ENCODE assay signal across 10 cellular contexts in the genomic region with DNA sequence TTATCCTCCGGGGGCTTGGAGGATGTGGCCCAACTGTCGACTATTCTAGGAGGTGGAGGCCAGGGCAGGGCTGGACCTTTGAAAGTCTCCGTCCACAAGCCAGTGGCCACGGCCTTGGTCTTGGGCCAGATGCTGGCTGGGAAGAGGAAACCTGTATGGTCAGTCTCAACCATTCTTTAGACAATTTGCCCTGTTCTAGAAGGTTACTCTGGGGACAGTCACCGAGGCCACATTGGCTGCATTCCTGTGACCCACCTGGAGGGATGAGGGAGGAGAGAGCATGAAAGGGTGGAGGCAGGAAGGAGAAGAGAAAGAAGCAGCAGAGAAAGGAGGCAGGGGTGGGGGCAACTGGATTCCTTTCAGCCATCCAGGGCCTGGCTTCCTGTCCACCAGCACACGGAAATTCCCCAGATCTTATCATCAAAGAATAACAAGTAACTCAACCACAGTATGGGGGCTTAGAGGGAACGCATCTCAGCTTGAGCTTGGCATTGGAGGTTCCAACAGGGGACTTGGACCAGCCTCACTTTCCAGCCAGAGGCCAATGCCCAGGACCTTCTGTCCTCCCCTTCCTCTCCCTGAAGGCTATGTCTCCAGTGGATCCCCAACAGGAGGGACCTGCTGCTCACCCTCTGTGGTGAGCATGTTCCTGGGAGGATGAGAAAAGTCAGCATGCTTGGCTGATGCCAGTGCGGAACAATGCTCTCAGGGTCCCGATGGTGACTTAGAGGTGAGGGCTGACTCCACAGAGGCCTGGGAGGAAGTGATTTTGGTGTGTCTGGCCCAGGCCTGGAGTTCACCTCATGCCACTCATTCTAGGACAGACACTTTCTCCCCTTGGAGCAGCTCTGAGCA. TPM values are rescaled to one million over a fixed set of nuclear protein-coding genes. Genes with fewer than 3 reads are reported as not detected.
DNase-seq lines count a peak whose midpoint lies in the region; ATAC-seq and TF ChIP-seq lines count a peak whose summit lies in the region.
"Had no signal": no experiment of that assay in that cellular context is flagged by ENCODE, and none has a peak within 500 bp of the region (broad histone marks: within the 10 kb centered on the region; RNA-seq: fewer than 3 reads in every experiment).

No MANE protein-coding gene starts in this region.

- peaks cover 16% of the 10 kb centered on the region for H3K4me1 Mint-ChIP-seq in T-helper 2 cell treated with Interferon-gamma antibody and Interleukin-4, amounts not matched to agents 5 μg/mL and 100 μg/mL, for 36 hours (ENCODE audit: low read depth)

- H2BK5ac ChIP-seq in trophoblast cell (ENCODE audit: low read depth, low read length, poor library complexity), result peak overlapping the region; percentile 63

- H3K4ac ChIP-seq in trophoblast cell (ENCODE audit: low read depth, low read length), result no peak overlapping the region

- H3K27me3 Mint-ChIP-seq in T-helper 2 cell treated with Interferon-gamma antibody and Interleukin-4, amounts not matched to agents 5 μg/mL and 100 μg/mL, for 36 hours (ENCODE audit: low read depth), result no peaks in the 10 kb centered on the region

- no peak for TF ChIP-seq EP300 in gastroesophageal sphincter (IDR thresholded peaks at IDR 0.05)

- H3K27ac ChIP-seq in gastroesophageal sphincter (peak overlapping the region in 3 of 4 donors; percentile 21 to 60 (median 34)), trophoblast cell (ENCODE audit: low read depth, low read length) (peak overlapping the region; percentile 63)
- H3K27ac ChIP-seq: KMS-11 had no signal

- ATAC-seq in gastroesophageal sphincter (peak; percentile 17), GM21360 (IDR thresholded peaks at IDR 0.05; ENCODE audit: unreplicated experiment) (no peak), HG02571 (IDR thresholded peaks at IDR 0.05; ENCODE audit: unreplicated experiment) (no peak)

- DNase-seq in GM03348 (ENCODE audit: low spot score), result peak; percentile 49
- no peak for DNase-seq in T-helper 2 cell treated with Interferon-gamma antibody and Interleukin-4, amounts not matched to agents 5 μg/mL and 100 μg/mL, for 36 hours (ENCODE audit: low spot score)
- peak; percentile 50 to 78 for DNase-seq in trophoblast cell
- no peak for DNase-seq in DMS53 (lab: John Stamatoyannopoulos, UW)
- DNase-seq in activated CD4-positive, alpha-beta T cell treated with anti-CD3 and anti-CD28 coated beads, Interleukin-2, amount 50 U/mL, for 1 hour, result no peak

- no peak overlapping the region for H3K23ac ChIP-seq in trophoblast cell (ENCODE audit: low read length)

- no peak overlapping the region for H4K12ac ChIP-seq in trophoblast cell (ENCODE audit: low read depth, low read length)

- peaks cover 25% of the 10 kb centered on the region for H3K79me1 ChIP-seq in trophoblast cell (ENCODE audit: low read length)

- H4K8ac ChIP-seq in trophoblast cell (ENCODE audit: low read depth, low read length), result no peak overlapping the region

- H2BK12ac ChIP-seq in trophoblast cell (ENCODE audit: low read length), result peak overlapping the region; percentile 38

- H3K9ac ChIP-seq in trophoblast cell (ENCODE audit: low read length), result no peak overlapping the region
- H3K9ac ChIP-seq: KMS-11 had no signal

- H3K14ac ChIP-seq in trophoblast cell (ENCODE audit: low read length), result peak overlapping the region; percentile 63

- H2BK120ac ChIP-seq in trophoblast cell (ENCODE audit: insufficient read depth, low read length, poor library complexity), result peak overlapping the region; percentile 39

- no peaks in the 10 kb centered on the region for H3K36me3 Mint-ChIP-seq in T-helper 2 cell treated with Interferon-gamma antibody and Interleukin-4, amounts not matched to agents 5 μg/mL and 100 μg/mL, for 36 hours (ENCODE audit: low read depth)

- H3K9me3 ChIP-seq in gastroesophageal sphincter, result no peaks in the 10 kb centered on the region
- peaks cover 7% of the 10 kb centered on the region for H3K9me3 ChIP-seq in trophoblast cell (ENCODE audit: insufficient read depth, low read depth, low read length)

- no peak for TF ChIP-seq POLR2A in gastroesophageal sphincter (IDR thresholded peaks at IDR 0.05)

- no peaks in the 10 kb centered on the region for H3K27me3 ChIP-seq in gastroesophageal sphincter
- H3K27me3 ChIP-seq in trophoblast cell (ENCODE audit: insufficient read depth, low read length), result no peaks in the 10 kb centered on the region

- H3K4me3 ChIP-seq in gastroesophageal sphincter, result no peak overlapping the region
- H3K4me3 ChIP-seq in trophoblast cell (ENCODE audit: low read depth, low read length), result no peak overlapping the region

- peak overlapping the region; percentile 76 for H4K91ac ChIP-seq in trophoblast cell (ENCODE audit: low read depth, low read length)

- no peak overlapping the region for H2AFZ ChIP-seq in trophoblast cell (ENCODE audit: insufficient read depth, low read length, poor library complexity)

- H3K18ac ChIP-seq in trophoblast cell (ENCODE audit: low read length), result peak overlapping the region; percentile 44

- no peaks in the 10 kb centered on the region for H3K9me3 Mint-ChIP-seq in T-helper 2 cell treated with Interferon-gamma antibody and Interleukin-4, amounts not matched to agents 5 μg/mL and 100 μg/mL, for 36 hours
- H3K9me3 Mint-ChIP-seq: dendritic cell treated with granulocyte-macrophage colony-stimulating factor and Interleukin-4, amounts not matched to agents 40 ng/mL and 50 ng/mL, for 4 days had no signal

- WGBS in gastroesophageal sphincter (ENCODE audit: low coverage in 1 of 2), 2 donors, result 43 to 74% methylated on average over 2 to 9 of the region's 9 CpGs
- no CpG with 5 or more reads among the region's 9 CpGs for WGBS in trophoblast cell (ENCODE audit: extremely low coverage, insufficient coverage, insufficient read length)

- H3K4me1 ChIP-seq in gastroesophageal sphincter (peaks cover 0 to 16% (median 0%) of the 10 kb centered on the region in 3 donors), trophoblast cell (ENCODE audit: control insufficient read depth in 1 of 2, insufficient read depth in 2 of 2, low read length in 2 of 2) (peaks cover 32 to 36% of the 10 kb centered on the region in 2 experiments)

- peak overlapping the region; percentile 66 for H3K4me3 Mint-ChIP-seq in T-helper 2 cell treated with Interferon-gamma antibody and Interleukin-4, amounts not matched to agents 5 μg/mL and 100 μg/mL, for 36 hours
- H3K4me3 Mint-ChIP-seq: dendritic cell treated with granulocyte-macrophage colony-stimulating factor and Interleukin-4, amounts not matched to agents 40 ng/mL and 50 ng/mL, for 4 days had no signal

- no peak for TF ChIP-seq CTCF in gastroesophageal sphincter (IDR thresholded peaks at IDR 0.05)

- peak overlapping the region; percentile 59 for H2AK5ac ChIP-seq in trophoblast cell (ENCODE audit: low read length)

- H3K36me3 ChIP-seq in gastroesophageal sphincter (peaks cover 0 to 94% of the 10 kb centered on the region in 2 donors), trophoblast cell (ENCODE audit: control insufficient read depth in 1 of 2, insufficient read depth in 2 of 2, low read length in 2 of 2) (peaks cover 60 to 74% of the 10 kb centered on the region in 2 experiments)

- no peaks in the 10 kb centered on the region for H3K79me2 ChIP-seq in trophoblast cell (ENCODE audit: control insufficient read depth, insufficient read depth, low read length, poor library complexity)

- no peak overlapping the region for H3K27ac Mint-ChIP-seq in T-helper 2 cell treated with Interferon-gamma antibody and Interleukin-4, amounts not matched to agents 5 μg/mL and 100 μg/mL, for 36 hours
- H3K27ac Mint-ChIP-seq: dendritic cell treated with granulocyte-macrophage colony-stimulating factor and Interleukin-4, amounts not matched to agents 40 ng/mL and 50 ng/mL, for 4 days had no signal

- H3K4me2 ChIP-seq in trophoblast cell (ENCODE audit: low read length), result no peak overlapping the region
- H3K4me2 ChIP-seq: KMS-11 had no signal

RNA-seq across cellular contexts. Expression of a gene that starts 30.4 kb away (rescaled TPM):
- total RNA-seq in gastroesophageal sphincter, result 100 to 1,000 TPM; 163 to 385 (median 188) TPM
- polyA plus RNA-seq in trophoblast cell (2013), result 330 and 332 TPM in 2 replicates

Comparison
In these comparisons a context has a peak if more than half of its experiments do, and no peak if none do; other contexts are left out.
1. DNase-seq: peak in GM03348 (single experiment) and trophoblast cell (2 of 2); none in T-helper 2 cell treated with Interferon-gamma antibody and Interleukin-4, amounts not matched to agents 5 μg/mL and 100 μg/mL, for 36 hours (single experiment), DMS53 (single experiment) and activated CD4-positive, alpha-beta T cell treated with anti-CD3 and anti-CD28 coated beads, Interleukin-2, amount 50 U/mL, for 1 hour (single experiment).